ENCODE assay signal across 9 cellular contexts in genomic region chr1:63643926-63644325, GRCh38. TPM values are rescaled to one million over a fixed set of nuclear protein-coding genes. Genes with fewer than 3 reads are reported as not detected.
DNase-seq lines count a peak whose midpoint lies in the region; ATAC-seq and TF ChIP-seq lines count a peak whose summit lies in the region.
"Had no signal": no experiment of that assay in that cellular context is flagged by ENCODE, and none has a peak within 500 bp of the region (broad histone marks: within the 10 kb centered on the region; RNA-seq: fewer than 3 reads in every experiment).

No MANE protein-coding gene starts in this region.

- peaks cover 19% of the 10 kb centered on the region for H3K36me3 Mint-ChIP-seq in Calu3 (ENCODE audit: insufficient read depth, unreplicated experiment)
- H3K36me3 Mint-ChIP-seq in naive thymus-derived CD4-positive, alpha-beta T cell, result peaks cover 5 to 61% (median 35%) of the 10 kb centered on the region in 5 donors
- peaks cover 24 to 45% of the 10 kb centered on the region in 2 donors for H3K36me3 Mint-ChIP-seq in stimulated activated naive B cell treated with anti-CD40 and anti-IgM and Interleukin-4, amounts not matched to agents 10 μg/mL and 1 μg/mL and 100 μg/mL, for 72 hours

- POLR2A ChIA-PET in naive thymus-derived CD4-positive, alpha-beta T cell (lab: Charles Lee), result no interaction called here

- ATAC-seq in HG02759 (IDR thresholded peaks at IDR 0.05; ENCODE audit: unreplicated experiment), result no peak
- no peak for ATAC-seq in naive thymus-derived CD4-positive, alpha-beta T cell
- no peak for ATAC-seq in stimulated activated naive B cell treated with anti-CD40 and anti-IgM and Interleukin-4, amounts not matched to agents 10 μg/mL and 1 μg/mL and 100 μg/mL, for 72 hours (replicated peaks)

- peaks cover 74% of the 10 kb centered on the region for H3K4me1 Mint-ChIP-seq in Calu3 (ENCODE audit: low read depth, unreplicated experiment)
- peaks cover 0 to 20% (median 0%) of the 10 kb centered on the region in 7 donors for H3K4me1 Mint-ChIP-seq in naive thymus-derived CD4-positive, alpha-beta T cell
- no peaks in the 10 kb centered on the region for H3K4me1 Mint-ChIP-seq in stimulated activated naive B cell treated with anti-CD40 and anti-IgM and Interleukin-4, amounts not matched to agents 10 μg/mL and 1 μg/mL and 100 μg/mL, for 72 hours

- BruUV-seq in Calu3 (replicated peaks; lab: Mats Ljungman, UMichigan), result no TSS peak

- TF ChIP-seq RAD21 in liver (IDR thresholded peaks at IDR 0.05), result no peak

- TF ChIP-seq CTCF in Calu3 (IDR thresholded peaks at IDR 0.05; ENCODE audit: unreplicated experiment) (no peak), liver (IDR thresholded peaks at IDR 0.05; ENCODE audit: low read depth, low read length, missing input control) (no peak)

- intact Hi-C loops in Calu3 (cut with micrococcal nuclease; ENCODE audit: unreplicated experiment), result no loop called here
- intact Hi-C loops in naive thymus-derived CD4-positive, alpha-beta T cell (cut with micrococcal nuclease), result no loop called here

- no peak overlapping the region for H3K27ac ChIP-seq in liver (ENCODE audit: low read depth in 1 of 2, low read length in 2 of 2)
- no peak overlapping the region for H3K27ac ChIP-seq in naive thymus-derived CD4-positive, alpha-beta T cell (ENCODE audit: low read depth, low read length)

- H3K9me3 Mint-ChIP-seq in Calu3 (ENCODE audit: low read depth, unreplicated experiment), result peaks cover 3% of the 10 kb centered on the region
- no peaks in the 10 kb centered on the region for H3K9me3 Mint-ChIP-seq in naive thymus-derived CD4-positive, alpha-beta T cell
- no peaks in the 10 kb centered on the region for H3K9me3 Mint-ChIP-seq in stimulated activated naive B cell treated with anti-CD40 and anti-IgM and Interleukin-4, amounts not matched to agents 10 μg/mL and 1 μg/mL and 100 μg/mL, for 72 hours
- H3K9me3 Mint-ChIP-seq: activated naive CD8-positive, alpha-beta T cell treated with anti-CD3 and anti-CD28 coated beads, Interleukin-2, amount 10 ng/mL, durations not matched to agents 7 days and 5 days had no signal

- DNase-seq in Calu3 (peak; percentile 59), NCI-H2107 (lab: John Stamatoyannopoulos, UW) (peak; percentile 49), astrocyte of the hippocampus (ENCODE audit: low read depth, low spot score) (peak; percentile 48)
- DNase-seq in naive thymus-derived CD4-positive, alpha-beta T cell, result no peak
- no peak for DNase-seq in activated T-cell treated with anti-CD3 and anti-CD28 coated beads, Interleukin-2, amount 50 U/mL, for 48 hours
- no peak for DNase-seq in stimulated activated naive B cell treated with anti-CD40 and anti-IgM and Interleukin-4, amounts not matched to agents 10 μg/mL and 1 μg/mL and 100 μg/mL, for 72 hours
- DNase-seq: activated naive CD8-positive, alpha-beta T cell treated with anti-CD3 and anti-CD28 coated beads, Interleukin-2, amount 10 ng/mL, durations not matched to agents 7 days and 5 days had no signal

- no peaks in the 10 kb centered on the region for H3K27me3 ChIP-seq in liver (ENCODE audit: control insufficient read depth in 4 of 4, insufficient read depth in 4 of 4, low read length in 3 of 4)
- H3K27me3 ChIP-seq in naive thymus-derived CD4-positive, alpha-beta T cell (ENCODE audit: control insufficient read depth in 2 of 2, insufficient read depth in 2 of 2, low read length in 2 of 2), result no peaks in the 10 kb centered on the region

- CTCF ChIA-PET in Calu3 (lab: Charles Lee), result interaction anchor here (0.8 to 2.8 kb wide), 3 partner anchors 17 to 31 kb away, joined by 3 to 11 read pairs (median 4); no protein-coding TSS in a partner anchor
- CTCF ChIA-PET in naive thymus-derived CD4-positive, alpha-beta T cell (lab: Charles Lee), result no interaction called here

- peaks cover 17 to 61% (median 55%) of the 10 kb centered on the region in 4 donors for H3K4me1 ChIP-seq in liver (ENCODE audit: control insufficient read depth in 4 of 4, insufficient read depth in 4 of 4, low read length in 3 of 4)
- H3K4me1 ChIP-seq in naive thymus-derived CD4-positive, alpha-beta T cell (ENCODE audit: control insufficient read depth in 2 of 2, insufficient read depth in 2 of 2, low read length in 2 of 2), result no peaks in the 10 kb centered on the region

- no peak overlapping the region for H3K4me3 ChIP-seq in liver (ENCODE audit: low read depth in 1 of 3, low read length in 3 of 3)
- no peak overlapping the region for H3K4me3 ChIP-seq in naive thymus-derived CD4-positive, alpha-beta T cell (ENCODE audit: low read length)

- peaks cover 5 to 8% (median 6%) of the 10 kb centered on the region in 4 donors for H3K36me3 ChIP-seq in liver (ENCODE audit: control insufficient read depth in 4 of 4, insufficient read depth in 3 of 4, low read depth in 1 of 4, low read length in 3 of 4)
- peaks cover 0 to 33% (median 0%) of the 10 kb centered on the region in 3 experiments for H3K36me3 ChIP-seq in naive thymus-derived CD4-positive, alpha-beta T cell (ENCODE audit: control insufficient read depth in 2 of 3, insufficient read depth in 3 of 3, low read length in 3 of 3)

- H3K9me3 ChIP-seq in liver (ENCODE audit: control insufficient read depth in 4 of 4, low read length in 3 of 4), result no peaks in the 10 kb centered on the region
- no peaks in the 10 kb centered on the region for H3K9me3 ChIP-seq in naive thymus-derived CD4-positive, alpha-beta T cell (ENCODE audit: control insufficient read depth in 2 of 3, low read length in 3 of 3)

- 40% methylated on average over 3 of the region's 3 CpGs for WGBS in liver

- no peak overlapping the region for H3K9ac ChIP-seq in liver (ENCODE audit: low read depth in 1 of 2, low read length in 2 of 2)

- H3K27ac Mint-ChIP-seq in Calu3 (ENCODE audit: unreplicated experiment), result peak overlapping the region; percentile 75
- peak overlapping the region in 1 of 9 donors; percentile 34 for H3K27ac Mint-ChIP-seq in naive thymus-derived CD4-positive, alpha-beta T cell
- no peak overlapping the region for H3K27ac Mint-ChIP-seq in stimulated activated naive B cell treated with anti-CD40 and anti-IgM and Interleukin-4, amounts not matched to agents 10 μg/mL and 1 μg/mL and 100 μg/mL, for 72 hours
- H3K27ac Mint-ChIP-seq: activated naive CD8-positive, alpha-beta T cell treated with anti-CD3 and anti-CD28 coated beads, Interleukin-2, amount 10 ng/mL, durations not matched to agents 7 days and 5 days had no signal

- H3K4me3 Mint-ChIP-seq in Calu3 (ENCODE audit: low read depth, unreplicated experiment), result peak overlapping the region; percentile 2
- no peak overlapping the region for H3K4me3 Mint-ChIP-seq in naive thymus-derived CD4-positive, alpha-beta T cell
- no peak overlapping the region for H3K4me3 Mint-ChIP-seq in stimulated activated naive B cell treated with anti-CD40 and anti-IgM and Interleukin-4, amounts not matched to agents 10 μg/mL and 1 μg/mL and 100 μg/mL, for 72 hours
- H3K4me3 Mint-ChIP-seq: activated naive CD8-positive, alpha-beta T cell treated with anti-CD3 and anti-CD28 coated beads, Interleukin-2, amount 10 ng/mL, durations not matched to agents 7 days and 5 days had no signal

- no peaks in the 10 kb centered on the region for H3K27me3 Mint-ChIP-seq in Calu3 (ENCODE audit: unreplicated experiment)
- no peaks in the 10 kb centered on the region for H3K27me3 Mint-ChIP-seq in naive thymus-derived CD4-positive, alpha-beta T cell
- no peaks in the 10 kb centered on the region for H3K27me3 Mint-ChIP-seq in stimulated activated naive B cell treated with anti-CD40 and anti-IgM and Interleukin-4, amounts not matched to agents 10 μg/mL and 1 μg/mL and 100 μg/mL, for 72 hours
- H3K27me3 Mint-ChIP-seq: activated naive CD8-positive, alpha-beta T cell treated with anti-CD3 and anti-CD28 coated beads, Interleukin-2, amount 10 ng/mL, durations not matched to agents 7 days and 5 days had no signal

TF ChIP-seq in liver, 16 proteins besides CTCF, POLR2A, EP300 and RAD21:
- TF ChIP-seq GABPA (IDR thresholded peaks at IDR 0.05 in 1 of 2, conservative IDR thresholded peaks at IDR 0.05 in 1 of 2) (no peak), YY1 (IDR thresholded peaks at IDR 0.05) (peak; percentile 14)

RNA-seq across cellular contexts. Expression of gene PGM1, which starts 50.7 kb away (rescaled TPM):
- total RNA-seq in Calu3 (2022) (52.9 and 56.6 TPM in 2 replicates), liver (100 to 1,000 TPM in 1 of 2 donors, 10 to 100 TPM in 1; 57.3 to 224 TPM)
- 100 to 1,000 TPM; 117 to 123 TPM for polyA plus RNA-seq in liver
- total RNA-seq in naive thymus-derived CD4-positive, alpha-beta T cell, result 10 to 100 TPM; 11.9 to 57.2 (median 16.1) TPM
- polyA plus RNA-seq in naive thymus-derived CD4-positive, alpha-beta T cell, result 10 to 100 TPM; 26.9 to 31.9 TPM

Comparison
In these comparisons a context has a peak if more than half of its experiments do, and no peak if none do; other contexts are left out.
1. DNase-seq: peak in Calu3 (single experiment), NCI-H2107 (single experiment) and astrocyte of the hippocampus (single experiment); none in naive thymus-derived CD4-positive, alpha-beta T cell (0 of 9), activated T-cell treated with anti-CD3 and anti-CD28 coated beads, Interleukin-2, amount 50 U/mL, for 48 hours (0 of 2) and stimulated activated naive B cell treated with anti-CD40 and anti-IgM and Interleukin-4, amounts not matched to agents 10 μg/mL and 1 μg/mL and 100 μg/mL, for 72 hours (single experiment).